5 cellular contexts compared by ENCODE assay signal in genomic region chr10:110705596-110705995, GRCh38.
DNase-seq lines count a peak whose midpoint lies in the region; ATAC-seq and TF ChIP-seq lines count a peak whose summit lies in the region.
"Not testable (repeated sequence)": the region's sequence is repeated elsewhere in the genome, so short reads cannot be mapped to it uniquely, and the experiment has no call there.

No MANE protein-coding gene starts in this region.

- in situ Hi-C loops in brain microvascular endothelial cell (cut with HindIII; ENCODE audit: low pct_ligation_motif_present, low sequenced_read_pairs), result not testable (repeated sequence)

- intact Hi-C loops in heart left ventricle (cut with DNase I); left ventricle myocardium inferior (cut with micrococcal nuclease); psoas muscle (cut with DNase I): not testable (repeated sequence)

- TF ChIP-seq CTCF in brain microvascular endothelial cell (IDR thresholded peaks at IDR 0.05; ENCODE audit: low read depth, low read length, missing control alignments); heart left ventricle (IDR thresholded peaks at IDR 0.05); left ventricle myocardium inferior (IDR thresholded peaks at IDR 0.05; ENCODE audit: borderline replicate concordance); psoas muscle (IDR thresholded peaks at IDR 0.05): not testable (repeated sequence)

- not testable (repeated sequence) for H3K36me3 ChIP-seq in SJSA1; brain microvascular endothelial cell (replicated peaks); heart left ventricle; left ventricle myocardium inferior; psoas muscle (ENCODE audit: insufficient read depth in 1 of 2, low read depth in 1 of 2)

- H3K4me1 ChIP-seq in SJSA1 (replicated peaks) (peaks cover 53% of the 10 kb centered on the region), heart left ventricle (peaks cover 0 to 66% (median 28%) of the 10 kb centered on the region in 12 donors), left ventricle myocardium inferior (peaks cover 82% of the 10 kb centered on the region), psoas muscle (peaks cover 64% of the 10 kb centered on the region)

- DNase-seq in SJSA1 (ENCODE audit: low read depth in 1 of 2, low spot score in 2 of 2), result peak; percentile 52 to 53
- not testable (repeated sequence) for DNase-seq in brain microvascular endothelial cell, heart left ventricle, left ventricle myocardium inferior, psoas muscle

- TF ChIP-seq POLR2A in heart left ventricle (IDR thresholded peaks at IDR 0.05), result not testable (repeated sequence)

- ATAC-seq in heart left ventricle, psoas muscle: not testable (repeated sequence)

- H3K9me3 ChIP-seq in SJSA1 (replicated peaks); heart left ventricle; left ventricle myocardium inferior (replicated peaks); psoas muscle: not testable (repeated sequence)

- H3K27me3 ChIP-seq in SJSA1 (replicated peaks); brain microvascular endothelial cell (replicated peaks); heart left ventricle; left ventricle myocardium inferior (ENCODE audit: low read depth); psoas muscle (ENCODE audit: insufficient read depth in 3 of 3, low read length in 2 of 3): not testable (repeated sequence)

- H3K27ac ChIP-seq in SJSA1 (peak overlapping the region; percentile 92), brain microvascular endothelial cell (peak overlapping the region; percentile 80), heart left ventricle (peak overlapping the region in 7 of 12 donors; percentile 71 to 83 (median 78)), left ventricle myocardium inferior (replicated peaks) (peak overlapping the region; percentile 81), psoas muscle (peak overlapping the region; percentile 75)

- not testable (repeated sequence) for H3K4me3 ChIP-seq in SJSA1; brain microvascular endothelial cell (ENCODE audit: low read depth, low read length); heart left ventricle; left ventricle myocardium inferior; psoas muscle

- 68 to 77% (median 76%) methylated on average over 4 of the region's 4 CpGs for WGBS in heart left ventricle, 4 donors
- 82 to 89% (median 86%) methylated on average over 4 of the region's 4 CpGs for WGBS in psoas muscle, 3 donors
